Comparison of ENCODE assay signal across 11 cellular contexts in genomic region chr3:141529256-141530132, GRCh38. TPM values are rescaled to one million over a fixed set of nuclear protein-coding genes. Genes with fewer than 3 reads are reported as not detected.
DNase-seq lines count a peak whose midpoint lies in the region; ATAC-seq, FAIRE-seq and TF ChIP-seq lines count a peak whose summit lies in the region.
"Had no signal": no experiment of that assay in that cellular context is flagged by ENCODE, and none has a peak within 500 bp of the region (broad histone marks: within the 10 kb centered on the region; RNA-seq: fewer than 3 reads in every experiment).

No MANE protein-coding gene starts in this region.

- peaks cover 87% of the 10 kb centered on the region for H3K4me1 Mint-ChIP-seq in stimulated activated naive CD8-positive, alpha-beta T cell treated with anti-CD3 and anti-CD28 coated beads, Interleukin-15, Interleukin-2, amounts not matched to agents 100 ng/mL and 50 ng/mL, for 24 hours (ENCODE audit: low read depth)
- peaks cover 39% of the 10 kb centered on the region for H3K4me1 Mint-ChIP-seq in MCF 10A (ENCODE audit: insufficient read depth, unreplicated experiment)
- peaks cover 46 to 92% (median 89%) of the 10 kb centered on the region in 7 donors for H3K4me1 Mint-ChIP-seq in naive thymus-derived CD4-positive, alpha-beta T cell

- CTCF ChIA-PET in MCF 10A (lab: Yijun Ruan, JAX) = no interaction called here
- CTCF ChIA-PET in naive thymus-derived CD4-positive, alpha-beta T cell (lab: Charles Lee) = no interaction called here

- H3K9me3 ChIP-seq in naive thymus-derived CD4-positive, alpha-beta T cell (ENCODE audit: control insufficient read depth in 2 of 3, low read length in 3 of 3) = no peaks in the 10 kb centered on the region

- DNase-seq in stimulated activated naive CD8-positive, alpha-beta T cell treated with anti-CD3 and anti-CD28 coated beads, Interleukin-15, Interleukin-2, amounts not matched to agents 100 U/mL and 50 U/mL, for 24 hours = no peak
- DNase-seq in MCF 10A (ENCODE audit: unreplicated experiment) (peak; percentile 26), NCI-H2196 (lab: John Stamatoyannopoulos, UW; ENCODE audit: unreplicated experiment) (no peak), amygdala (lab: John Stamatoyannopoulos, UW) (no peak), HTR-8/SVneo (ENCODE audit: insufficient read length, low spot score) (no peak)
- peak in 4 of 9 donors; percentile 27 to 49 (median 42) for DNase-seq in naive thymus-derived CD4-positive, alpha-beta T cell
- DNase-seq: COR-L47 had no signal

- peak overlapping the region; percentile 79 for H3K27ac Mint-ChIP-seq in stimulated activated naive CD8-positive, alpha-beta T cell treated with anti-CD3 and anti-CD28 coated beads, Interleukin-15, Interleukin-2, amounts not matched to agents 100 ng/mL and 50 ng/mL, for 24 hours
- peak overlapping the region; percentile 96 for H3K27ac Mint-ChIP-seq in MCF 10A (ENCODE audit: low read depth, unreplicated experiment)
- H3K27ac Mint-ChIP-seq in naive thymus-derived CD4-positive, alpha-beta T cell = peak overlapping the region in 8 of 9 donors; percentile 87 to 97 (median 94)

- H3K36me3 ChIP-seq in naive thymus-derived CD4-positive, alpha-beta T cell (ENCODE audit: control insufficient read depth in 2 of 3, insufficient read depth in 3 of 3, low read length in 3 of 3) = no peaks in the 10 kb centered on the region

- H3K4me3 ChIP-seq in naive thymus-derived CD4-positive, alpha-beta T cell (ENCODE audit: low read length) = peak overlapping the region; percentile 4
- H3K4me3 ChIP-seq: K562 had no signal

- no peaks in the 10 kb centered on the region for H3K27me3 ChIP-seq in naive thymus-derived CD4-positive, alpha-beta T cell (ENCODE audit: control insufficient read depth in 2 of 2, insufficient read depth in 2 of 2, low read length in 2 of 2)

- TF ChIP-seq CTCF in MCF 10A (IDR thresholded peaks at IDR 0.05; ENCODE audit: unreplicated experiment) = no peak

- ATAC-seq in stimulated activated naive CD8-positive, alpha-beta T cell treated with anti-CD3 and anti-CD28 coated beads, Interleukin-15, Interleukin-2, amounts not matched to agents 100 U/mL and 50 U/mL, for 24 hours = no peak
- peak; percentile 50 for ATAC-seq in naive thymus-derived CD4-positive, alpha-beta T cell
- ATAC-seq in HG03108 (IDR thresholded peaks at IDR 0.05; ENCODE audit: unreplicated experiment) = no peak
- ATAC-seq: K562 had no signal

- no peak for FAIRE-seq in HTR-8/SVneo (lab: Jason Lieb, UNC)
- FAIRE-seq: GM12891, K562 had no signal

- peak overlapping the region; percentile 62 for H3K27ac ChIP-seq in naive thymus-derived CD4-positive, alpha-beta T cell (ENCODE audit: low read depth, low read length)

- peaks cover 22 to 84% of the 10 kb centered on the region in 2 donors for H3K4me1 ChIP-seq in naive thymus-derived CD4-positive, alpha-beta T cell (ENCODE audit: control insufficient read depth in 2 of 2, insufficient read depth in 2 of 2, low read length in 2 of 2)

- intact Hi-C loops in MCF 10A (cut with micrococcal nuclease) = loop anchor here (5.0 kb wide), 1 partner anchor 42 kb away; the partner anchor contains the start of gene RASA2
- intact Hi-C loops in naive thymus-derived CD4-positive, alpha-beta T cell (cut with micrococcal nuclease) = loop anchor here in 1 of 2 donors (1.0 kb wide), 6 partner anchors 7 to 42 kb away; partner anchors contain the start of gene RASA2

- peak overlapping the region; percentile 54 for H3K4me3 Mint-ChIP-seq in stimulated activated naive CD8-positive, alpha-beta T cell treated with anti-CD3 and anti-CD28 coated beads, Interleukin-15, Interleukin-2, amounts not matched to agents 100 ng/mL and 50 ng/mL, for 24 hours
- peak overlapping the region; percentile 41 for H3K4me3 Mint-ChIP-seq in MCF 10A (ENCODE audit: unreplicated experiment)
- H3K4me3 Mint-ChIP-seq in naive thymus-derived CD4-positive, alpha-beta T cell = peak overlapping the region; percentile 40 to 94 (median 82)

- no TSS peak for BruUV-seq in MCF 10A (replicated peaks; lab: Mats Ljungman, UMichigan)

- H3K27me3 Mint-ChIP-seq in stimulated activated naive CD8-positive, alpha-beta T cell treated with anti-CD3 and anti-CD28 coated beads, Interleukin-15, Interleukin-2, amounts not matched to agents 100 ng/mL and 50 ng/mL, for 24 hours = no peaks in the 10 kb centered on the region
- no peaks in the 10 kb centered on the region for H3K27me3 Mint-ChIP-seq in MCF 10A (ENCODE audit: insufficient read depth, unreplicated experiment)
- H3K27me3 Mint-ChIP-seq in naive thymus-derived CD4-positive, alpha-beta T cell = no peaks in the 10 kb centered on the region

- POLR2A ChIA-PET in MCF 10A (lab: Yijun Ruan, JAX) = interaction anchor here (1.0 to 1.9 kb wide), 4 partner anchors 16 to 47 kb away, joined by 3 to 23 read pairs (median 4); no protein-coding TSS in a partner anchor
- POLR2A ChIA-PET in naive thymus-derived CD4-positive, alpha-beta T cell (lab: Charles Lee) = interaction anchor here (0.8 to 3.0 kb wide), 3 partner anchors 31 to 42 kb away, joined by 3 to 30 read pairs (median 7); partner anchors contain the start of gene RASA2

- peaks cover 45% of the 10 kb centered on the region for H3K36me3 Mint-ChIP-seq in stimulated activated naive CD8-positive, alpha-beta T cell treated with anti-CD3 and anti-CD28 coated beads, Interleukin-15, Interleukin-2, amounts not matched to agents 100 ng/mL and 50 ng/mL, for 24 hours (ENCODE audit: low read depth)
- H3K36me3 Mint-ChIP-seq in MCF 10A (ENCODE audit: insufficient read depth, unreplicated experiment) = peaks cover 5% of the 10 kb centered on the region
- peaks cover 4 to 34% (median 27%) of the 10 kb centered on the region in 5 donors for H3K36me3 Mint-ChIP-seq in naive thymus-derived CD4-positive, alpha-beta T cell

- peaks cover 3% of the 10 kb centered on the region for H3K9me3 Mint-ChIP-seq in stimulated activated naive CD8-positive, alpha-beta T cell treated with anti-CD3 and anti-CD28 coated beads, Interleukin-15, Interleukin-2, amounts not matched to agents 100 ng/mL and 50 ng/mL, for 24 hours
- H3K9me3 Mint-ChIP-seq in MCF 10A (ENCODE audit: unreplicated experiment) = no peaks in the 10 kb centered on the region
- H3K9me3 Mint-ChIP-seq in naive thymus-derived CD4-positive, alpha-beta T cell = peaks cover 0 to 3% (median 0%) of the 10 kb centered on the region in 11 donors

RNA-seq across cellular contexts. Expression of gene RASA2, which starts 42.7 kb away (rescaled TPM):
- 15.8 and 19.5 TPM in 2 replicates for total RNA-seq in MCF 10A (2022)
- total RNA-seq in naive thymus-derived CD4-positive, alpha-beta T cell = 100 to 1,000 TPM in 2 of 5 experiments, 10 to 100 TPM in 3; 51.9 to 120 (median 96.3) TPM
- polyA plus RNA-seq in naive thymus-derived CD4-positive, alpha-beta T cell = 10 to 100 TPM; 51.0 to 59.8 TPM
